In the genomic region with DNA sequence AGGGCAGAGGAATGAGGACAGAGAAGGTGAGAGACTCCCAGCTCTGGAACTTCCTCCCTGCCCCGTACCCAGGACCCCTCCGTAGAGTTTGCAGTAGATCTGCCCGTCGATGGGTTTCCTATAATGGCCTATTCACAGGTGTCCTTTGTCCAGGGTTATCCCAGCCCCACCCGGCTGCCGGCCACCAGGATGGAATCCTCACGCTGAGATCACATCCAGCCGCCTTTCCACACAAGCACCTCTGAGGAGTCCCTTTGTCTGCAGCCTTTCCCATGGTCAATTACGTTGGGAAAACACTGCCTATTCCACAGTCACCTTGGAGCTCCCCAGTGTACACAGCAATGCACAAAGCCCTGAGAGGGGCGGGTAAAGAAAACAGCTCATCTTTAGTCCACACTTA, we compare ENCODE assay signal across 15 cellular contexts.
DNase-seq lines count a peak whose midpoint lies in the region; ATAC-seq lines count a peak whose summit lies in the region.
"Had no signal": no experiment of that assay in that cellular context is flagged by ENCODE, and none has a peak within 500 bp of the region (broad histone marks: within the 10 kb centered on the region; RNA-seq: fewer than 3 reads in every experiment).

No MANE protein-coding gene starts in this region.

- no peak overlapping the region for H3K4me3 ChIP-seq in effector memory CD4-positive, alpha-beta T cell (ENCODE audit: insufficient read depth, low read depth, low read length, poor library complexity, severe bottlenecking)
- H3K4me3 ChIP-seq: body of pancreas, esophagus muscularis mucosa, transverse colon had no signal

- H3K36me3 Mint-ChIP-seq in activated naive CD8-positive, alpha-beta T cell treated with anti-CD3 and anti-CD28 coated beads, Interleukin-2, amount 10 ng/mL, durations not matched to agents 7 days and 5 days, result peaks cover 1% of the 10 kb centered on the region
- H3K36me3 Mint-ChIP-seq in activated naive CD8-positive, alpha-beta T cell treated with anti-CD3 and anti-CD28 coated beads, Interleukin-2, amount 50 U/mL, for 24 hours (ENCODE audit: low read depth), result no peaks in the 10 kb centered on the region
- no peaks in the 10 kb centered on the region for H3K36me3 Mint-ChIP-seq in stimulated activated naive B cell treated with anti-CD40 and anti-IgM and Interleukin-4, amounts not matched to agents 10 μg/mL and 1 μg/mL and 100 μg/mL, for 72 hours

- no peaks in the 10 kb centered on the region for H3K27me3 Mint-ChIP-seq in activated naive CD8-positive, alpha-beta T cell treated with anti-CD3 and anti-CD28 coated beads, Interleukin-2, amount 10 ng/mL, durations not matched to agents 7 days and 5 days
- no peaks in the 10 kb centered on the region for H3K27me3 Mint-ChIP-seq in activated naive CD8-positive, alpha-beta T cell treated with anti-CD3 and anti-CD28 coated beads, Interleukin-2, amount 50 U/mL, for 24 hours
- no peaks in the 10 kb centered on the region for H3K27me3 Mint-ChIP-seq in stimulated activated naive B cell treated with anti-CD40 and anti-IgM and Interleukin-4, amounts not matched to agents 10 μg/mL and 1 μg/mL and 100 μg/mL, for 72 hours

- H3K9me3 Mint-ChIP-seq in activated naive CD8-positive, alpha-beta T cell treated with anti-CD3 and anti-CD28 coated beads, Interleukin-2, amount 10 ng/mL, durations not matched to agents 7 days and 5 days, result no peaks in the 10 kb centered on the region
- no peaks in the 10 kb centered on the region for H3K9me3 Mint-ChIP-seq in activated naive CD8-positive, alpha-beta T cell treated with anti-CD3 and anti-CD28 coated beads, Interleukin-2, amount 50 U/mL, for 24 hours
- H3K9me3 Mint-ChIP-seq in stimulated activated naive B cell treated with anti-CD40 and anti-IgM and Interleukin-4, amounts not matched to agents 10 μg/mL and 1 μg/mL and 100 μg/mL, for 72 hours, result no peaks in the 10 kb centered on the region

- H3K4me1 ChIP-seq in effector memory CD4-positive, alpha-beta T cell (ENCODE audit: control insufficient read depth, insufficient read depth, low read length, poor library complexity, severe bottlenecking), result peaks cover 59% of the 10 kb centered on the region
- H3K4me1 ChIP-seq: body of pancreas had no signal

- DNase-seq in activated naive CD8-positive, alpha-beta T cell treated with anti-CD3 and anti-CD28 coated beads, Interleukin-2, amount 10 ng/mL, durations not matched to agents 7 days and 5 days, result no peak
- no peak for DNase-seq in activated naive CD8-positive, alpha-beta T cell treated with anti-CD3 and anti-CD28 coated beads, Interleukin-2, amount 50 U/mL, for 24 hours
- peak; percentile 39 for DNase-seq in NCI-H345 (lab: John Stamatoyannopoulos, UW)
- DNase-seq in effector memory CD4-positive, alpha-beta T cell, result no peak
- no peak for DNase-seq in stimulated activated naive B cell treated with anti-CD40 and anti-IgM and Interleukin-4, amounts not matched to agents 10 μg/mL and 1 μg/mL and 100 μg/mL, for 72 hours
- no peak for DNase-seq in RPMI8226
- DNase-seq: body of pancreas, dermis blood vessel endothelial cell, NCI-H2029, NCI-H526, occipital lobe, transverse colon had no signal

- H3K9me3 ChIP-seq in effector memory CD4-positive, alpha-beta T cell (ENCODE audit: control insufficient read depth, low read length), result no peaks in the 10 kb centered on the region
- H3K9me3 ChIP-seq: body of pancreas, esophagus muscularis mucosa, transverse colon had no signal

- H3K27ac Mint-ChIP-seq in activated naive CD8-positive, alpha-beta T cell treated with anti-CD3 and anti-CD28 coated beads, Interleukin-2, amount 10 ng/mL, durations not matched to agents 7 days and 5 days, result peak overlapping the region; percentile 21
- no peak overlapping the region for H3K27ac Mint-ChIP-seq in activated naive CD8-positive, alpha-beta T cell treated with anti-CD3 and anti-CD28 coated beads, Interleukin-2, amount 50 U/mL, for 24 hours
- H3K27ac Mint-ChIP-seq in stimulated activated naive B cell treated with anti-CD40 and anti-IgM and Interleukin-4, amounts not matched to agents 10 μg/mL and 1 μg/mL and 100 μg/mL, for 72 hours, result peak overlapping the region; percentile 79

- no peaks in the 10 kb centered on the region for H3K27me3 ChIP-seq in effector memory CD4-positive, alpha-beta T cell (replicated peaks; ENCODE audit: control insufficient read depth, insufficient read depth, low read length, poor library complexity, severe bottlenecking)
- H3K27me3 ChIP-seq: body of pancreas, esophagus muscularis mucosa, transverse colon had no signal

- no peak for ATAC-seq in activated naive CD8-positive, alpha-beta T cell treated with anti-CD3 and anti-CD28 coated beads, Interleukin-2, amount 10 ng/mL, durations not matched to agents 7 days and 5 days (ENCODE audit: low read depth)
- no peak for ATAC-seq in activated naive CD8-positive, alpha-beta T cell treated with anti-CD3 and anti-CD28 coated beads, Interleukin-2, amount 50 U/mL, for 24 hours
- no peak for ATAC-seq in stimulated activated naive B cell treated with anti-CD40 and anti-IgM and Interleukin-4, amounts not matched to agents 10 μg/mL and 1 μg/mL and 100 μg/mL, for 72 hours (replicated peaks)
- ATAC-seq in HG02678 (IDR thresholded peaks at IDR 0.05; ENCODE audit: unreplicated experiment) (no peak), HG03108 (IDR thresholded peaks at IDR 0.05; ENCODE audit: unreplicated experiment) (no peak)
- ATAC-seq: body of pancreas had no signal

- peak overlapping the region; percentile 54 for H3K27ac ChIP-seq in effector memory CD4-positive, alpha-beta T cell (ENCODE audit: insufficient read depth, low read length, poor library complexity, severe bottlenecking)
- H3K27ac ChIP-seq: body of pancreas, esophagus muscularis mucosa, transverse colon had no signal

- H3K36me3 ChIP-seq in effector memory CD4-positive, alpha-beta T cell (ENCODE audit: control insufficient read depth, insufficient read depth, low read length), result no peaks in the 10 kb centered on the region
- H3K36me3 ChIP-seq: esophagus muscularis mucosa, transverse colon had no signal

- peaks cover 65% of the 10 kb centered on the region for H3K4me1 Mint-ChIP-seq in activated naive CD8-positive, alpha-beta T cell treated with anti-CD3 and anti-CD28 coated beads, Interleukin-2, amount 10 ng/mL, durations not matched to agents 7 days and 5 days
- H3K4me1 Mint-ChIP-seq in activated naive CD8-positive, alpha-beta T cell treated with anti-CD3 and anti-CD28 coated beads, Interleukin-2, amount 50 U/mL, for 24 hours, result peaks cover 88% of the 10 kb centered on the region
- peaks cover 83 to 92% of the 10 kb centered on the region in 2 donors for H3K4me1 Mint-ChIP-seq in stimulated activated naive B cell treated with anti-CD40 and anti-IgM and Interleukin-4, amounts not matched to agents 10 μg/mL and 1 μg/mL and 100 μg/mL, for 72 hours

- POLR2A ChIA-PET in activated naive CD8-positive, alpha-beta T cell treated with anti-CD3 and anti-CD28 coated beads, Interleukin-2, amount 10 ng/mL, durations not matched to agents 7 days and 5 days (lab: Charles Lee), result interaction anchor here (2.4 to 2.9 kb wide), 2 partner anchors 9 to 12 kb away, joined by 26 to 30 read pairs; no protein-coding TSS in a partner anchor

- no peak overlapping the region for H3K4me3 Mint-ChIP-seq in activated naive CD8-positive, alpha-beta T cell treated with anti-CD3 and anti-CD28 coated beads, Interleukin-2, amount 10 ng/mL, durations not matched to agents 7 days and 5 days
- no peak overlapping the region for H3K4me3 Mint-ChIP-seq in activated naive CD8-positive, alpha-beta T cell treated with anti-CD3 and anti-CD28 coated beads, Interleukin-2, amount 50 U/mL, for 24 hours
- H3K4me3 Mint-ChIP-seq in stimulated activated naive B cell treated with anti-CD40 and anti-IgM and Interleukin-4, amounts not matched to agents 10 μg/mL and 1 μg/mL and 100 μg/mL, for 72 hours, result peak overlapping the region in 1 of 2 donors; percentile 62
